8 cellular contexts compared by ENCODE assay signal in genomic region chr13:26785845-26786630, GRCh38. TPM values are rescaled to one million over a fixed set of nuclear protein-coding genes. Genes with fewer than 3 reads are reported as not detected.
DNase-seq lines count a peak whose midpoint lies in the region; ATAC-seq and TF ChIP-seq lines count a peak whose summit lies in the region.

No MANE protein-coding gene starts in this region.

- H3K36me3 ChIP-seq in sigmoid colon (no peaks in the 10 kb centered on the region), ovary (no peaks in the 10 kb centered on the region)

- 29 to 30% methylated on average over 17 of the region's 17 CpGs for WGBS in sigmoid colon, 2 donors
- WGBS in ovary, 3 donors, result 24 to 27% (median 27%) methylated on average over 17 of the region's 17 CpGs

- no peaks in the 10 kb centered on the region for H3K4me1 ChIP-seq in sigmoid colon
- no peaks in the 10 kb centered on the region for H3K4me1 ChIP-seq in ovary (ENCODE audit: insufficient read depth)

- H3K27ac Mint-ChIP-seq in T-helper 2 cell treated with Interferon-gamma antibody and Interleukin-4, amounts not matched to agents 5 μg/mL and 100 μg/mL, for 36 hours, result no peak overlapping the region

- ATAC-seq in HG03460 (IDR thresholded peaks at IDR 0.05; ENCODE audit: unreplicated experiment) (peak; percentile 46), HG02610 (IDR thresholded peaks at IDR 0.05; ENCODE audit: unreplicated experiment) (no peak)

- H3K4me3 Mint-ChIP-seq in T-helper 2 cell treated with Interferon-gamma antibody and Interleukin-4, amounts not matched to agents 5 μg/mL and 100 μg/mL, for 36 hours, result peak overlapping the region; percentile 75

- intact Hi-C loops in sigmoid colon (cut with DNase I) (no loop called here), ovary (cut with DNase I) (no loop called here)

- H3K9me3 ChIP-seq in sigmoid colon (no peaks in the 10 kb centered on the region), ovary (no peaks in the 10 kb centered on the region)

- H3K4me1 Mint-ChIP-seq in T-helper 2 cell treated with Interferon-gamma antibody and Interleukin-4, amounts not matched to agents 5 μg/mL and 100 μg/mL, for 36 hours (ENCODE audit: low read depth), result peaks cover 8% of the 10 kb centered on the region

- TF ChIP-seq CTCF in sigmoid colon (IDR thresholded peaks at IDR 0.05) (no peak), ovary (IDR thresholded peaks at IDR 0.05) (no peak)

- H3K36me3 Mint-ChIP-seq in T-helper 2 cell treated with Interferon-gamma antibody and Interleukin-4, amounts not matched to agents 5 μg/mL and 100 μg/mL, for 36 hours (ENCODE audit: low read depth), result no peaks in the 10 kb centered on the region

- TF ChIP-seq EP300 in sigmoid colon (IDR thresholded peaks at IDR 0.05), result no peak
- TF ChIP-seq EP300 in ovary (IDR thresholded peaks at IDR 0.05), result no peak

- H3K27me3 Mint-ChIP-seq in T-helper 2 cell treated with Interferon-gamma antibody and Interleukin-4, amounts not matched to agents 5 μg/mL and 100 μg/mL, for 36 hours (ENCODE audit: low read depth), result peaks cover 15% of the 10 kb centered on the region

- H3K4me3 ChIP-seq in sigmoid colon, result no peak overlapping the region
- H3K4me3 ChIP-seq in ovary, result no peak overlapping the region

- DNase-seq in COR-L47 (lab: John Stamatoyannopoulos, UW) (peak; percentile 65), sigmoid colon (peak; percentile 74), ovary (no peak), NCI-H226 (no peak)
- DNase-seq in T-helper 2 cell treated with Interferon-gamma antibody and Interleukin-4, amounts not matched to agents 5 μg/mL and 100 μg/mL, for 36 hours (ENCODE audit: low spot score), result peak; percentile 17
- peak; percentile 8 for DNase-seq in effector CD4-positive, alpha-beta T cell

- H3K27me3 ChIP-seq in sigmoid colon, result peaks cover 0 to 38% (median 0%) of the 10 kb centered on the region in 3 donors
- no peaks in the 10 kb centered on the region for H3K27me3 ChIP-seq in ovary

- peaks cover 5% of the 10 kb centered on the region for H3K9me3 Mint-ChIP-seq in T-helper 2 cell treated with Interferon-gamma antibody and Interleukin-4, amounts not matched to agents 5 μg/mL and 100 μg/mL, for 36 hours

- H3K27ac ChIP-seq in sigmoid colon (peak overlapping the region in 1 of 4 donors; percentile 38), ovary (no peak overlapping the region)

- no peak for TF ChIP-seq POLR2A in sigmoid colon (IDR thresholded peaks at IDR 0.05)
- no peak for TF ChIP-seq POLR2A in ovary (IDR thresholded peaks at IDR 0.05)

RNA-seq across cellular contexts. Expression of gene GPR12, which starts 25.5 kb away (rescaled TPM):
- total RNA-seq in sigmoid colon, result under 1 TPM in 3 of 4 donors, not detected in 1; under 0.01 to 0.16 (median 0.14) TPM
- polyA plus RNA-seq in sigmoid colon, result under 1 TPM in 1 of 3 donors, not detected in 2; 0.03 TPM
- under 1 TPM in 2 of 7 donors, not detected in 5; 0.07 to 0.12 TPM for total RNA-seq in ovary
- polyA plus RNA-seq in ovary, result not detected

Comparison
In these comparisons a context has a peak if more than half of its experiments do, and no peak if none do; other contexts are left out.
1. DNase-seq: peak in COR-L47 (single experiment), T-helper 2 cell treated with Interferon-gamma antibody and Interleukin-4, amounts not matched to agents 5 μg/mL and 100 μg/mL, for 36 hours (single experiment), effector CD4-positive, alpha-beta T cell (single experiment) and sigmoid colon (single experiment); none in ovary (0 of 5) and NCI-H226 (single experiment).